In genomic region chr10:76839276-76839675, GRCh38 we compare ENCODE assay signal across 24 cellular contexts.
"Had no signal": no experiment of that assay in that cellular context is flagged by ENCODE, and none has a peak within 500 bp of the region (broad histone marks: within the 10 kb centered on the region; RNA-seq: fewer than 3 reads in every experiment).

No MANE protein-coding gene starts in this region.

- H3K9me3 Mint-ChIP-seq: activated CD8-positive, alpha-beta T cell treated with anti-CD3 and anti-CD28 coated beads for 36 hours; activated T-helper 2 cell treated with anti-CD3 and anti-CD28 coated beads, Interferon-gamma antibody, Interleukin-2, Interleukin-4, amounts not matched to agents 10 μg/mL and 5 μg/mL and 100 μg/mL, durations not matched to agents 14 hours and 24 hours and 36 hours; dendritic cell treated with granulocyte-macrophage colony-stimulating factor and Interleukin-4, amounts not matched to agents 40 ng/mL and 50 ng/mL, for 4 days had no signal

- DNase-seq: activated B cell treated with CpG ODN at 0.5 μM for 24 hours; activated CD4-positive, alpha-beta T cell treated with anti-CD3 and anti-CD28 coated beads, Interleukin-2, amount 50 U/mL, for 1 hour; activated CD8-positive, alpha-beta T cell treated with anti-CD3 and anti-CD28 coated beads for 36 hours; activated naive CD8-positive, alpha-beta T cell treated with anti-CD3 and anti-CD28 coated beads, Interleukin-2, amount 50 U/mL, for 24 hours; activated T-cell treated with anti-CD3 and anti-CD28 coated beads, Interleukin-2, amount 50 U/mL, for 48 hours; endodermal cell; head of caudate nucleus; hippocampal formation; left cardiac atrium; midbrain; posterior cingulate gyrus; right lobe of liver; stimulated activated CD4-positive, alpha-beta T cell treated with anti-CD3 and anti-CD28 coated beads, Interleukin-2, amount 100 ng/mL, for 48 hours; stimulated activated naive CD4-positive, alpha-beta T cell treated with Interleukin-2 at 50 U/mL for 16 hours; T-cell; trophoblast cell had no signal

- H3K27ac Mint-ChIP-seq: activated B cell treated with CpG ODN at 0.5 μM for 24 hours; activated CD8-positive, alpha-beta T cell treated with anti-CD3 and anti-CD28 coated beads for 36 hours; activated naive CD4-positive, alpha-beta T cell treated with anti-CD3 and anti-CD28 coated beads, Interleukin-2, amount 50 U/mL, for 24 hours; activated naive CD8-positive, alpha-beta T cell treated with anti-CD3 and anti-CD28 coated beads, Interleukin-2, amount 50 U/mL, for 24 hours; activated T-helper 2 cell treated with anti-CD3 and anti-CD28 coated beads, Interferon-gamma antibody, Interleukin-2, Interleukin-4, amounts not matched to agents 10 μg/mL and 5 μg/mL and 100 μg/mL, durations not matched to agents 14 hours and 24 hours and 36 hours; dendritic cell treated with granulocyte-macrophage colony-stimulating factor and Interleukin-4, amounts not matched to agents 40 ng/mL and 50 ng/mL, for 4 days; endodermal cell; memory B cell; natural killer cell treated with Interleukin-12 subunit alpha and Interleukin-12 subunit beta and Interleukin-15 and Interleukin-18, amount 100 ng/mL, for 72 hours; T-cell; T-helper 2 cell treated with Interferon-gamma antibody and Interleukin-4, amounts not matched to agents 5 μg/mL and 100 μg/mL, for 36 hours had no signal

- H3K27me3 Mint-ChIP-seq: central memory CD8-positive, alpha-beta T cell; T-cell had no signal

- ATAC-seq: activated CD8-positive, alpha-beta T cell treated with anti-CD3 and anti-CD28 coated beads for 36 hours; activated naive CD8-positive, alpha-beta T cell treated with anti-CD3 and anti-CD28 coated beads, Interleukin-2, amount 50 U/mL, for 24 hours; left cardiac atrium; natural killer cell treated with Interleukin-12 subunit alpha and Interleukin-12 subunit beta and Interleukin-15 and Interleukin-18, amount 100 ng/mL, for 72 hours; right lobe of liver; T-cell had no signal

- H3K4me1 ChIP-seq: esophagus muscularis mucosa, right lobe of liver had no signal

- H3K4me1 Mint-ChIP-seq: activated B cell treated with CpG ODN at 0.5 μM for 24 hours; activated naive CD4-positive, alpha-beta T cell treated with anti-CD3 and anti-CD28 coated beads, Interleukin-2, amount 50 U/mL, for 24 hours; activated naive CD8-positive, alpha-beta T cell treated with anti-CD3 and anti-CD28 coated beads, Interleukin-2, amount 50 U/mL, for 24 hours; central memory CD8-positive, alpha-beta T cell; endodermal cell; memory B cell; T-cell had no signal

- H3K4me3 ChIP-seq: esophagus muscularis mucosa, right lobe of liver had no signal

- H3K27ac ChIP-seq: esophagus muscularis mucosa, right lobe of liver had no signal

- H3K4me3 Mint-ChIP-seq: activated B cell treated with CpG ODN at 0.5 μM for 24 hours; activated CD8-positive, alpha-beta T cell treated with anti-CD3 and anti-CD28 coated beads for 36 hours; activated naive CD4-positive, alpha-beta T cell treated with anti-CD3 and anti-CD28 coated beads, Interleukin-2, amount 50 U/mL, for 24 hours; activated naive CD8-positive, alpha-beta T cell treated with anti-CD3 and anti-CD28 coated beads, Interleukin-2, amount 50 U/mL, for 24 hours; central memory CD8-positive, alpha-beta T cell; dendritic cell treated with granulocyte-macrophage colony-stimulating factor and Interleukin-4, amounts not matched to agents 40 ng/mL and 50 ng/mL, for 4 days; endodermal cell; memory B cell; natural killer cell treated with Interleukin-12 subunit alpha and Interleukin-12 subunit beta and Interleukin-15 and Interleukin-18, amount 100 ng/mL, for 72 hours; T-cell; T-helper 2 cell treated with Interferon-gamma antibody and Interleukin-4, amounts not matched to agents 5 μg/mL and 100 μg/mL, for 36 hours had no signal

- H3K9me3 ChIP-seq: esophagus muscularis mucosa, right lobe of liver had no signal

- H3K27me3 ChIP-seq: esophagus muscularis mucosa had no signal

- H3K36me3 Mint-ChIP-seq: activated naive CD4-positive, alpha-beta T cell treated with anti-CD3 and anti-CD28 coated beads, Interleukin-2, amount 50 U/mL, for 24 hours; memory B cell; natural killer cell treated with Interleukin-12 subunit alpha and Interleukin-12 subunit beta and Interleukin-15 and Interleukin-18, amount 100 ng/mL, for 72 hours; T-cell had no signal

- H3K36me3 ChIP-seq: esophagus muscularis mucosa, right lobe of liver had no signal
